Comparison of ENCODE assay signal across 8 cellular contexts in the genomic region with DNA sequence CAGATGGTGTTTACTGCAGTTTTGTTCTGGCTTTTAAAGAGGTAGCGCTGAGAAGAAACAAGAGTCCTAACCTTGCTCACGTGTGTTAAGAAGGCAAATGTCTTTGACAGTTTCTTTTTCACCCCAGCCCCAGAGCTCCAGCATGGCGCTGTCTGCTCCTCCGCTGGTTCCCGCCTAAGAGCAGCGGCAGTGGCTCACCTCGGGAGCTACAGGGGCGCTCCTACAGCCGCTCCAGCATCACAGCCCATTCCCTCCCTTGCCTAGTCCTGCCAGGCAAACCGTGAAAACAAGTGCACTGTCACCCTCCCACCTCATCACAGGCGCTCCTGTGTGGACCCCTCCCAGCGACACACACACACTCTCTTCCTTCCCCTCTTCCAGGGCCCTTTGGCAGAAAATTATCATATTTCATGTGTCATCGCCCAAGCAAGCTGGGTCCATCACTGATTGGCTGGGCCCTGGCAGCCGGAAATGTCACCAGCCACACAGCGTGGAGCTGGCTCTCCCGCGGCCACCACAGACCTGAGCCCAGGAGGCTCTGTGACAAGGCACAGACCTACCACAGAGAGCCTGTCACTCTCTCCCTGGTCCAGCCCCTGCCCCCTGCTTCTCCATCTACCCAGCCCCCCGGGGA. TPM values are rescaled to one million over a fixed set of nuclear protein-coding genes. Genes with fewer than 3 reads are reported as not detected.
A peak's percentile ranks its signal among the peaks of the same experiment; 100 is the strongest.
DNase-seq lines count a peak whose midpoint lies in the region; ATAC-seq and TF ChIP-seq lines count a peak whose summit lies in the region.

No MANE protein-coding gene starts in this region.

- H3K27ac ChIP-seq in coronary artery = no peak overlapping the region

- peaks cover 4 to 18% (median 8%) of the 10 kb centered on the region in 7 donors for H3K9me3 Mint-ChIP-seq in naive B cell
- H3K9me3 Mint-ChIP-seq in stimulated activated naive B cell treated with anti-CD40 and anti-IgM and Interleukin-4, amounts not matched to agents 10 μg/mL and 1 μg/mL and 100 μg/mL, for 72 hours = peaks cover 8 to 13% of the 10 kb centered on the region in 2 donors

- peak; percentile 68 for DNase-seq in Ammon's horn (ENCODE audit: low spot score)
- DNase-seq in NCI-H1092 treated with DMSO at 0.1 percent for 48 hours (lab: John Stamatoyannopoulos, UW) = peak; percentile 92
- DNase-seq in coronary artery (ENCODE audit: low spot score) = no peak
- peak; percentile 14 for DNase-seq in naive B cell
- DNase-seq in stimulated activated naive B cell treated with anti-CD40 and anti-IgM and Interleukin-4, amounts not matched to agents 10 μg/mL and 1 μg/mL and 100 μg/mL, for 72 hours = peak; percentile 27

- H3K4me1 Mint-ChIP-seq in naive B cell = peaks cover 21 to 36% (median 35%) of the 10 kb centered on the region in 3 donors
- H3K4me1 Mint-ChIP-seq in stimulated activated naive B cell treated with anti-CD40 and anti-IgM and Interleukin-4, amounts not matched to agents 10 μg/mL and 1 μg/mL and 100 μg/mL, for 72 hours = peaks cover 21 to 34% of the 10 kb centered on the region in 2 donors

- peak; percentile 89 for ATAC-seq in GM19452 (IDR thresholded peaks at IDR 0.05; ENCODE audit: unreplicated experiment)
- peak; percentile 95 to 96 for ATAC-seq in activated CD4-positive, CD25-positive, alpha-beta regulatory T cell treated with anti-CD3 and anti-CD28 coated beads, Interleukin-2, amount 50 U/mL, for 24 hours
- ATAC-seq in naive B cell (ENCODE audit: low read depth in 2 of 2) = peak; percentile 73 to 74
- ATAC-seq in stimulated activated naive B cell treated with anti-CD40 and anti-IgM and Interleukin-4, amounts not matched to agents 10 μg/mL and 1 μg/mL and 100 μg/mL, for 72 hours (replicated peaks) = peak; percentile 85 to 88
- no peak for ATAC-seq in GM19324 (IDR thresholded peaks at IDR 0.05; ENCODE audit: low FRiP score, unreplicated experiment)

- no peak for TF ChIP-seq CTCF in coronary artery (IDR thresholded peaks at IDR 0.05)

- peaks cover 0 to 10% of the 10 kb centered on the region in 2 donors for H3K36me3 Mint-ChIP-seq in naive B cell
- H3K36me3 Mint-ChIP-seq in stimulated activated naive B cell treated with anti-CD40 and anti-IgM and Interleukin-4, amounts not matched to agents 10 μg/mL and 1 μg/mL and 100 μg/mL, for 72 hours = peaks cover 2 to 4% of the 10 kb centered on the region in 2 donors

- peak overlapping the region in 2 of 6 donors; percentile 23 to 94 for H3K27ac Mint-ChIP-seq in naive B cell
- H3K27ac Mint-ChIP-seq in stimulated activated naive B cell treated with anti-CD40 and anti-IgM and Interleukin-4, amounts not matched to agents 10 μg/mL and 1 μg/mL and 100 μg/mL, for 72 hours = peak overlapping the region; percentile 81

- H3K27me3 Mint-ChIP-seq in naive B cell = peaks cover 37 to 66% (median 53%) of the 10 kb centered on the region in 3 donors
- H3K27me3 Mint-ChIP-seq in stimulated activated naive B cell treated with anti-CD40 and anti-IgM and Interleukin-4, amounts not matched to agents 10 μg/mL and 1 μg/mL and 100 μg/mL, for 72 hours = peaks cover 38 to 67% of the 10 kb centered on the region in 2 donors

- peak overlapping the region; percentile 66 to 93 (median 88) for H3K4me3 Mint-ChIP-seq in naive B cell
- H3K4me3 Mint-ChIP-seq in stimulated activated naive B cell treated with anti-CD40 and anti-IgM and Interleukin-4, amounts not matched to agents 10 μg/mL and 1 μg/mL and 100 μg/mL, for 72 hours = peak overlapping the region; percentile 71 to 84

- peak overlapping the region; percentile 51 for H3K4me3 ChIP-seq in coronary artery

RNA-seq across cellular contexts. Expression of a gene that starts 1.2 kb away (rescaled TPM):
- 1 to 10 TPM in 4 of 6 donors, under 1 TPM in 2; 0.83 to 2.1 (median 1.3) TPM for polyA plus RNA-seq in naive B cell (ENCODE audit: low read depth in 6 of 6)
